ENCODE assay signal across 1 cellular context in genomic region chr1:154479764-154480421, GRCh38.
TF ChIP-seq lines count a peak whose summit lies in the region.

No MANE protein-coding gene starts in this region.

TF ChIP-seq in HEK293, 187 proteins besides CTCF, POLR2A, EP300 and RAD21 (continued from another document):
- TF ChIP-seq BCL6B (tag by site-specific recombination; IDR thresholded peaks at IDR 0.05) (no peak), ZNF660 (tag by site-specific recombination; IDR thresholded peaks at IDR 0.05) (peak; percentile 62), ZNF518A (tag by site-specific recombination; conservative IDR thresholded peaks at IDR 0.05; ENCODE audit: low read depth) (0 out of 2 replicates have a peak, but pooled peaks have one; percentile 28), ZNF174 (tag by site-specific recombination; IDR thresholded peaks at IDR 0.05) (no peak), ZNF76 (tag by site-specific recombination; IDR thresholded peaks at IDR 0.05; ENCODE audit: borderline replicate concordance, low read depth) (no peak), ZNF335 (tag by site-specific recombination; conservative IDR thresholded peaks at IDR 0.05) (peak; percentile 69), SCRT1 (tag by site-specific recombination; IDR thresholded peaks at IDR 0.05; ENCODE audit: borderline replicate concordance) (no peak), ZNF473 (tag by site-specific recombination; IDR thresholded peaks at IDR 0.05) (no peak), KLF17 (tag by site-specific recombination; IDR thresholded peaks at IDR 0.05) (0 out of 2 replicates have a peak, but pooled peaks have one; percentile 34), ZNF221 (tag by site-specific recombination; IDR thresholded peaks at IDR 0.05; ENCODE audit: borderline replicate concordance) (no peak), ZNF600 (tag by site-specific recombination; IDR thresholded peaks at IDR 0.05) (no peak), ZNF639 (tag by site-specific recombination; IDR thresholded peaks at IDR 0.05) (no peak), PATZ1 (tag by site-specific recombination; IDR thresholded peaks at IDR 0.05) (no peak), ZNF449 (tag by site-specific recombination; IDR thresholded peaks at IDR 0.05) (peak; percentile 49; the same call in 1 of the 2 replicates), ZNF768 (tag by site-specific recombination; IDR thresholded peaks at IDR 0.05) (peak; percentile 75; the same call in 1 of the 2 replicates), ZNF121 (tag by site-specific recombination; IDR thresholded peaks at IDR 0.05) (peak; percentile 50; the same call in 1 of the 2 replicates), ZNF501 (tag by site-specific recombination; IDR thresholded peaks at IDR 0.05) (no peak), ZNF18 (tag by site-specific recombination; IDR thresholded peaks at IDR 0.05) (no peak), ZBTB48 (tag by site-specific recombination; IDR thresholded peaks at IDR 0.05) (no peak), ZNF585B (tag by site-specific recombination; IDR thresholded peaks at IDR 0.05) (no peak), ZNF654 (tag by site-specific recombination; IDR thresholded peaks at IDR 0.05; ENCODE audit: low read depth) (peak; percentile 99), ZSCAN30 (tag by site-specific recombination; IDR thresholded peaks at IDR 0.05) (peak; percentile 73; the same call in 1 of the 2 replicates), ZBTB11 (tag by site-specific recombination; conservative IDR thresholded peaks at IDR 0.05; ENCODE audit: low read depth) (no peak), ZBTB7A (tag by site-specific recombination; IDR thresholded peaks at IDR 0.05; ENCODE audit: low read depth) (no peak), REST (tag by site-specific recombination; IDR thresholded peaks at IDR 0.05) (no peak), YY1 (tag by site-specific recombination; IDR thresholded peaks at IDR 0.05) (peak; percentile 40; the same call in 1 of the 2 replicates)
